17 cellular contexts compared by ENCODE assay signal in genomic region chr10:101529720-101530553, GRCh38. TPM values are rescaled to one million over a fixed set of nuclear protein-coding genes. Genes with fewer than 3 reads are reported as not detected.
A peak's percentile ranks its signal among the peaks of the same experiment; 100 is the strongest.
DNase-seq lines count a peak whose midpoint lies in the region; ATAC-seq lines count a peak whose summit lies in the region.
"Had no signal": no experiment of that assay in that cellular context is flagged by ENCODE, and none has a peak within 500 bp of the region (broad histone marks: within the 10 kb centered on the region; RNA-seq: fewer than 3 reads in every experiment).

No MANE protein-coding gene starts in this region.

- DNase-seq in left ventricle myocardium superior (no peak), cardiac septum (ENCODE audit: low spot score) (no peak), NCI-H69 (lab: John Stamatoyannopoulos, UW) (peak; percentile 72), mesendoderm (no peak)
- DNase-seq: Calu3; CD4-positive, CD25-positive, alpha-beta regulatory T cell; NCI-H1092 treated with DMSO at 0.1 percent for 48 hours; NCI-H1930; NCI-H226; NCI-H526; PC-9 had no signal

- H2BK15ac ChIP-seq in mesendoderm (replicated peaks; ENCODE audit: low read depth) = no peak overlapping the region

- no peaks in the 10 kb centered on the region for H3K79me1 ChIP-seq in mesendoderm (ENCODE audit: low read length)

- H3K36me3 ChIP-seq in mesendoderm (ENCODE audit: control insufficient read depth, insufficient read depth, low read length) = no peaks in the 10 kb centered on the region

- H3K4ac ChIP-seq in mesendoderm (ENCODE audit: low read depth, low read length) = no peak overlapping the region

- no peak overlapping the region for H4K8ac ChIP-seq in mesendoderm (ENCODE audit: low read depth, low read length)

- no peak overlapping the region for H3K56ac ChIP-seq in mesendoderm (ENCODE audit: low read length)

- H2BK120ac ChIP-seq in mesendoderm (ENCODE audit: low read depth, low read length) = no peak overlapping the region

- no peak overlapping the region for H3K9ac ChIP-seq in mesendoderm (ENCODE audit: low read length)

- ATAC-seq in left ventricle myocardium superior (peak; percentile 52), HG03439 (IDR thresholded peaks at IDR 0.05; ENCODE audit: unreplicated experiment) (no peak), HG02938 (IDR thresholded peaks at IDR 0.05; ENCODE audit: unreplicated experiment) (no peak), GM18511 (IDR thresholded peaks at IDR 0.05; ENCODE audit: unreplicated experiment) (no peak), GM18868 (IDR thresholded peaks at IDR 0.05; ENCODE audit: unreplicated experiment) (no peak)
- ATAC-seq: A549, K562 had no signal

- H3K23ac ChIP-seq in mesendoderm (ENCODE audit: low read length) = no peak overlapping the region

- no peak overlapping the region for H3K4me3 ChIP-seq in mesendoderm (ENCODE audit: low read length)
- H3K4me3 ChIP-seq: A549, K562, PC-9 had no signal

- no peak overlapping the region for H3K4me2 ChIP-seq in mesendoderm (ENCODE audit: low read length)
- H3K4me2 ChIP-seq: A549, PC-9 had no signal

- peak overlapping the region; percentile 84 for H3K18ac ChIP-seq in mesendoderm (ENCODE audit: low read length)

- no peak overlapping the region for H3K27ac ChIP-seq in mesendoderm (ENCODE audit: low read depth, low read length)
- H3K27ac ChIP-seq: A549, PC-9 had no signal

- H4K5ac ChIP-seq in mesendoderm (ENCODE audit: low read length) = no peak overlapping the region

- intact Hi-C loops in left ventricle myocardium superior (cut with micrococcal nuclease) = no loop called here
- intact Hi-C loops in cardiac septum (cut with DNase I) = no loop called here

- no peak overlapping the region for H2AK5ac ChIP-seq in mesendoderm (ENCODE audit: low read length)

- no peak overlapping the region for H2BK5ac ChIP-seq in mesendoderm (ENCODE audit: low read length)

- no peaks in the 10 kb centered on the region for H3K79me2 ChIP-seq in mesendoderm (ENCODE audit: control insufficient read depth, insufficient read depth, low read length)

- no CpG with 5 or more reads among the region's 4 CpGs for WGBS in mesendoderm (ENCODE audit: extremely low coverage, insufficient coverage, low lambda C conversion rate)

- H3K27me3 ChIP-seq in mesendoderm (ENCODE audit: insufficient read depth, low read length, poor library complexity) = no peaks in the 10 kb centered on the region

- peaks cover 2% of the 10 kb centered on the region for H3K4me1 ChIP-seq in mesendoderm (ENCODE audit: control insufficient read depth, low read depth, low read length)
- H3K4me1 ChIP-seq: A549 had no signal

RNA-seq across cellular contexts. Expression of gene POLL, which starts 58.1 kb away (rescaled TPM):
- total RNA-seq in left ventricle myocardium superior (20.1 TPM), cardiac septum (18.8 TPM)
- polyA plus RNA-seq in mesendoderm (2013, experiment 1 of 2) = 9.4 TPM
- 10.0 TPM for polyA plus RNA-seq in mesendoderm (2013, experiment 2 of 2)

RNA-seq across cellular contexts. Expression of gene DPCD, which starts 58.2 kb away (rescaled TPM):
- total RNA-seq in left ventricle myocardium superior (21.9 TPM), cardiac septum (17.5 TPM)
- polyA plus RNA-seq in mesendoderm (2013, experiment 1 of 2) = 29.5 TPM
- polyA plus RNA-seq in mesendoderm (2013, experiment 2 of 2) = 27.4 TPM
- total RNA-seq: CD4-positive, CD25-positive, alpha-beta regulatory T cell had no signal
